ENCODE assay signal across 8 cellular contexts in genomic region chr3:44762170-44762677, GRCh38. TPM values are rescaled to one million over a fixed set of nuclear protein-coding genes. Genes with fewer than 3 reads are reported as not detected.
A peak's percentile ranks its signal among the peaks of the same experiment; 100 is the strongest.
DNase-seq lines count a peak whose midpoint lies in the region; ATAC-seq and TF ChIP-seq lines count a peak whose summit lies in the region.

No MANE protein-coding gene starts in this region.

- peak overlapping the region; percentile 90 for H3K9ac ChIP-seq in SK-N-MC (ENCODE audit: insufficient read length)

- peak overlapping the region; percentile 77 for H3K27ac ChIP-seq in SK-N-MC
- H3K27ac ChIP-seq in sigmoid colon = no peak overlapping the region

- DNase-seq in AG20443 (ENCODE audit: low spot score) = peak; percentile 11
- no peak for DNase-seq in SK-N-MC (ENCODE audit: low read depth, low spot score)
- DNase-seq in fibroblast of peridontal ligament (ENCODE audit: extremely low read depth) = peak; percentile 15
- DNase-seq in sigmoid colon = no peak
- DNase-seq in NCI-H2196 treated with DMSO at 0.1 percent for 48 hours (lab: John Stamatoyannopoulos, UW; ENCODE audit: unreplicated experiment) = no peak
- DNase-seq in posterior vena cava (ENCODE audit: low spot score) = no peak
- no peak for DNase-seq in effector CD8-positive, alpha-beta T cell (lab: John Stamatoyannopoulos, UW)

- ATAC-seq in GM21528 (IDR thresholded peaks at IDR 0.05; ENCODE audit: low FRiP score, unreplicated experiment) = peak; percentile 17

- H3K4me1 ChIP-seq in sigmoid colon = peaks cover 0 to 19% (median 14%) of the 10 kb centered on the region in 4 donors

- H3K27me3 ChIP-seq in sigmoid colon = no peaks in the 10 kb centered on the region

- peaks cover 10% of the 10 kb centered on the region; the same call in 1 of the 2 replicates for H3K9me3 ChIP-seq in SK-N-MC (ENCODE audit: low read depth, low read length)
- peaks cover 0 to 3% (median 0%) of the 10 kb centered on the region in 4 donors for H3K9me3 ChIP-seq in sigmoid colon

- peaks cover 53% of the 10 kb centered on the region for H3K36me3 ChIP-seq in SK-N-MC (ENCODE audit: insufficient read depth, low read length)
- no peaks in the 10 kb centered on the region for H3K36me3 ChIP-seq in sigmoid colon

- no peak for TF ChIP-seq EP300 in sigmoid colon (IDR thresholded peaks at IDR 0.05)

- no peak for TF ChIP-seq POLR2A in sigmoid colon (IDR thresholded peaks at IDR 0.05)

- intact Hi-C loops in sigmoid colon (cut with DNase I) = loop anchor here (5.0 kb wide), 1 partner anchor 425 kb away; the partner anchor contains the start of gene TCAIM
- intact Hi-C loops in posterior vena cava (cut with DNase I) = no loop called here

- no peak for TF ChIP-seq CTCF in sigmoid colon (IDR thresholded peaks at IDR 0.05)

- 2 to 3% methylated on average over 9 of the region's 9 CpGs for WGBS in sigmoid colon, 2 donors

- peak overlapping the region; percentile 87 for H3K4me3 ChIP-seq in SK-N-MC
- H3K4me3 ChIP-seq in sigmoid colon = peak overlapping the region; percentile 68 to 79 (median 75)

RNA-seq across cellular contexts. Expression of gene KIF15, which starts 0.6 kb away (rescaled TPM):
- total RNA-seq in sigmoid colon (1 to 10 TPM in 3 of 4 donors, under 1 TPM in 1; 0.66 to 3.0 (median 1.1) TPM), posterior vena cava (under 1 TPM; 0.19 to 0.65 TPM)
- 1 to 10 TPM in 2 of 3 donors, under 1 TPM in 1; 0.60 to 8.8 (median 1.8) TPM for polyA plus RNA-seq in sigmoid colon

RNA-seq across cellular contexts. Expression of gene KIAA1143, which starts 0.8 kb away (rescaled TPM):
- total RNA-seq in sigmoid colon = 10 to 100 TPM; 26.7 to 35.3 (median 30.8) TPM
- 10 to 100 TPM in 2 of 3 donors, 1 to 10 TPM in 1; 7.8 to 11.6 (median 10.2) TPM for polyA plus RNA-seq in sigmoid colon
- total RNA-seq in posterior vena cava = 10 to 100 TPM; 26.9 to 27.2 TPM

RNA-seq across cellular contexts. Expression of gene ZNF501, which starts 32.8 kb away (rescaled TPM):
- 10 to 100 TPM in 2 of 4 donors, 1 to 10 TPM in 2; 5.8 to 14.7 (median 10.4) TPM for total RNA-seq in sigmoid colon
- polyA plus RNA-seq in sigmoid colon = 1 to 10 TPM in 2 of 3 donors, under 1 TPM in 1; 0.69 to 2.0 (median 1.2) TPM
- 1 to 10 TPM; 7.2 to 8.1 TPM for total RNA-seq in posterior vena cava

RNA-seq across cellular contexts. Expression of gene ZNF502, which starts 49.8 kb away (rescaled TPM):
- 1 to 10 TPM; 5.8 to 8.9 (median 7.7) TPM for total RNA-seq in sigmoid colon
- polyA plus RNA-seq in sigmoid colon = 1 to 10 TPM in 2 of 3 donors, under 1 TPM in 1; 0.69 to 2.5 (median 1.8) TPM
- 1 to 10 TPM; 5.7 to 5.8 TPM for total RNA-seq in posterior vena cava

Comparison
In these comparisons a context has a peak if more than half of its experiments do, and no peak if none do; other contexts are left out.
1. DNase-seq: peak in AG20443 (single experiment) and fibroblast of peridontal ligament (single experiment); none in SK-N-MC (single experiment), sigmoid colon (single experiment), NCI-H2196 treated with DMSO at 0.1 percent for 48 hours (single experiment), posterior vena cava (single experiment) and effector CD8-positive, alpha-beta T cell (single experiment).